11 cellular contexts compared by ENCODE assay signal in the genomic region with DNA sequence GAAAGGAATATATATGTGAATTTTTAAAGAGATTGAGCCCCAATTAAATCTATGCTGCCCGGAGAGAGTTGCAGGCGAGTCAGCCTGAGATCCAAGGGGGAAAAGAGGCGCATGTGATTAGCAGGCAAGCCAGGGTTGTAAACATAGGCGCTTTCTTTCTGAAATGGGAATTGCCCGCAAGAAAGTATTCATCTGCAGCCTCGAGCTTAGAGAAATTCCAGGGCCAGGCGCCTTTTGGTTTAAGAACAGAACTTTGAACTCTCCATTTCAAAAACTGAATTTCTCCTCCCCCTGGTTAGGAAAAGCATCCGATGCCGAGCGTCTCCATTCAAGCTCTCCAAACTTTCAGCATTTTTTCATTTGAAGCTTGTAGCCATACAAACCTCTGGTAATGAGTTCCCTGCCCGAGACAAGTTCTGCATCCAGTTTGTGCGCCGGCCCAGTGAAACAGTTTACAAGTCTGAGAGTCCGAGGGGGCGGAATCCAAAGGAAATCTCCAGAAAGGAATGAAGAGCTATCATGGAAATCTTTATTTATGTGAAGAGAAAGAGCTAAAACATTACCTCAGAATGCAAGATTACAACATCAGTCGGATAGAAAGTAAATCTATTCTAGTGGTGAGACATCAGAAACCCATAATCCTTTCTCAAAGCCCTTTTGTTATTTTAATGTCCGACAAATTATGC.
DNase-seq lines count a peak whose midpoint lies in the region; FAIRE-seq and TF ChIP-seq lines count a peak whose summit lies in the region.
"Had no signal": no experiment of that assay in that cellular context is flagged by ENCODE, and none has a peak within 500 bp of the region (broad histone marks: within the 10 kb centered on the region; RNA-seq: fewer than 3 reads in every experiment).

No MANE protein-coding gene starts in this region.

- H3K36me3 Mint-ChIP-seq in progenitor cell of endocrine pancreas (ENCODE audit: insufficient read depth): no peaks in the 10 kb centered on the region

- DNase-seq in Ammon's horn (ENCODE audit: low spot score): peak; percentile 38
- DNase-seq in anterior cingulate cortex (lab: John Stamatoyannopoulos, UW): peak in 37 of 58 donors; percentile 7 to 86 (median 35)
- DNase-seq in hippocampal formation (lab: John Stamatoyannopoulos, UW): peak; percentile 9 to 36
- DNase-seq in progenitor cell of endocrine pancreas (ENCODE audit: low spot score, unreplicated experiment): no peak
- DNase-seq in SK-N-DZ (ENCODE audit: low spot score): no peak
- DNase-seq in H54 (ENCODE audit: insufficient read length, low spot score): no peak
- DNase-seq in kidney tubule cell (ENCODE audit: low spot score): no peak
- no peak for DNase-seq in DMS 273 treated with DMSO at 0.1 percent for 48 hours (lab: John Stamatoyannopoulos, UW)
- DNase-seq: T-helper 9 cell had no signal

- no peak for FAIRE-seq in H54 (lab: Jason Lieb, UNC)
- FAIRE-seq: HTR-8/SVneo had no signal

- peak overlapping the region; percentile 44 for H3K4me3 Mint-ChIP-seq in progenitor cell of endocrine pancreas (ENCODE audit: low read depth)
- H3K4me3 Mint-ChIP-seq: activated T-helper 17 cell treated with anti-CD3 and anti-CD28 coated beads, Interleukin-2, amount 50 U/mL, for 72 hours had no signal

- H3K27ac Mint-ChIP-seq in progenitor cell of endocrine pancreas: no peak overlapping the region
- H3K27ac Mint-ChIP-seq: activated T-helper 17 cell treated with anti-CD3 and anti-CD28 coated beads, Interleukin-2, amount 50 U/mL, for 72 hours had no signal

- peaks cover 45% of the 10 kb centered on the region for H3K27me3 Mint-ChIP-seq in progenitor cell of endocrine pancreas

- TF ChIP-seq POLR2A in H54 (IDR thresholded peaks at IDR 0.05; ENCODE audit: low read depth, low read length): no peak

- peaks cover 4% of the 10 kb centered on the region for H3K4me1 Mint-ChIP-seq in progenitor cell of endocrine pancreas (ENCODE audit: low read depth)
- H3K4me1 Mint-ChIP-seq: activated T-helper 17 cell treated with anti-CD3 and anti-CD28 coated beads, Interleukin-2, amount 50 U/mL, for 72 hours had no signal

- TF ChIP-seq CTCF in progenitor cell of endocrine pancreas (IDR thresholded peaks at IDR 0.05; ENCODE audit: unreplicated experiment): no peak

- peaks cover under 1% of the 10 kb centered on the region for H3K9me3 Mint-ChIP-seq in progenitor cell of endocrine pancreas (ENCODE audit: low read depth)

Comparison
In these comparisons a context has a peak if more than half of its experiments do, and no peak if none do; other contexts are left out.
1. DNase-seq: peak in Ammon's horn (single experiment), anterior cingulate cortex (37 of 58) and hippocampal formation (2 of 2); none in progenitor cell of endocrine pancreas (single experiment), SK-N-DZ (single experiment), H54 (single experiment), kidney tubule cell (single experiment) and DMS 273 treated with DMSO at 0.1 percent for 48 hours (single experiment).